ENCODE assay signal across 1 cellular context in genomic region chr15:62118446-62118964, GRCh38.
TF ChIP-seq lines count a peak whose summit lies in the region.

No MANE protein-coding gene starts in this region.

TF ChIP-seq in HCT116, 20 proteins besides CTCF, POLR2A, EP300 and RAD21 (continued from another document):
- TF ChIP-seq JUND (IDR thresholded peaks at IDR 0.05), result no peak
- no peak for TF ChIP-seq FOSL1 (IDR thresholded peaks at IDR 0.05; ENCODE audit: low read depth)
- TF ChIP-seq ELF1 (IDR thresholded peaks at IDR 0.05; ENCODE audit: borderline replicate concordance, low read depth), result no peak
- TF ChIP-seq CEBPB (IDR thresholded peaks at IDR 0.05; ENCODE audit: low read depth), result no peak
- TF ChIP-seq ATF3 (IDR thresholded peaks at IDR 0.05), result no peak
